ENCODE assay signal across 1 cellular context in the genomic region with DNA sequence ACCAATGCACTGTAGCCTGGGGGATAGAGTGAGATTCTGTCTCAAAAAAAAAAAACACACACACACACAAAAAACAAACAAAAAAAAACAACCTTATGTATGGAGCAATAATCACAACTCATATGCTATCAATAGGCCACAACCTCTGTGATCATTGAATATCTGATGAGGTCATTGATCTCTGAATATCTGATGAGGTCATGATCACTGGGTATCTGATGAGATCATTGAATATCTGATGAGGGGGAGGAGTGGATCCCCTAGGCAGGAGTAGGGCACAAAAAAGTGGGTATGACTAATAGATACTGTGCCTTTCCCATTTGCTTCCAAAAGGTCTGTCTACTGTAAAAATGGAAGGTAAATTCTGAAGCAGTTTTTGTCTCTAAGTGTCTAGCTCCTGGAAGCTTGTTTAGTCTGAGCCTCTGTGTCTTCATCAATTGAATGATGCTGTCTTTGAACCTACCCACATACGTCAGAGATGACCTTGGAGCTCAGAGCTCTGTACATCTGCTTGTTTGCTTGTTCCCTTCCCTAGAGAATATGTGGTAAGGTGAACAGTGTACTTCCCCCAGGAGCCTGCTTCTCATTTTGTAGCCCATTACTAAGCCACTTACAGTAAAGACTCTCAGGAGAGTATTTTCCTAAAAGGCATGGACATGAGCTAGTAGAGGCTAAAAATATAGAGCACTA.
TF ChIP-seq lines count a peak whose summit lies in the region.

No MANE protein-coding gene starts in this region.

TF ChIP-seq in HepG2, 621 proteins besides CTCF, POLR2A, EP300 and RAD21 (continued from another document and continues in another):
- TF ChIP-seq, protein P1, sequence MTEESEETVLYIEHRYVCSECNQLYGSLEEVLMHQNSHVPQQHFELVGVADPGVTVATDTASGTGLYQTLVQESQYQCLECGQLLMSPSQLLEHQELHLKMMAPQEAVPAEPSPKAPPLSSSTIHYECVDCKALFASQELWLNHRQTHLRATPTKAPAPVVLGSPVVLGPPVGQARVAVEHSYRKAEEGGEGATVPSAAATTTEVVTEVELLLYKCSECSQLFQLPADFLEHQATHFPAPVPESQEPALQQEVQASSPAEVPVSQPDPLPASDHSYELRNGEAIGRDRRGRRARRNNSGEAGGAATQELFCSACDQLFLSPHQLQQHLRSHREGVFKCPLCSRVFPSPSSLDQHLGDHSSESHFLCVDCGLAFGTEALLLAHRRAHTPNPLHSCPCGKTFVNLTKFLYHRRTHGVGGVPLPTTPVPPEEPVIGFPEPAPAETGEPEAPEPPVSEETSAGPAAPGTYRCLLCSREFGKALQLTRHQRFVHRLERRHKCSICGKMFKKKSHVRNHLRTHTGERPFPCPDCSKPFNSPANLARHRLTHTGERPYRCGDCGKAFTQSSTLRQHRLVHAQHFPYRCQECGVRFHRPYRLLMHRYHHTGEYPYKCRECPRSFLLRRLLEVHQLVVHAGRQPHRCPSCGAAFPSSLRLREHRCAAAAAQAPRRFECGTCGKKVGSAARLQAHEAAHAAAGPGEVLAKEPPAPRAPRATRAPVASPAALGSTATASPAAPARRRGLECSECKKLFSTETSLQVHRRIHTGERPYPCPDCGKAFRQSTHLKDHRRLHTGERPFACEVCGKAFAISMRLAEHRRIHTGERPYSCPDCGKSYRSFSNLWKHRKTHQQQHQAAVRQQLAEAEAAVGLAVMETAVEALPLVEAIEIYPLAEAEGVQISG (CRISPR knock-in tag; IDR thresholded peaks at IDR 0.05) = no peak
- TF ChIP-seq EZH2 (conservative IDR thresholded peaks at IDR 0.05; ENCODE audit: low read depth, low read length) = no peak
- TF ChIP-seq, protein P2, sequence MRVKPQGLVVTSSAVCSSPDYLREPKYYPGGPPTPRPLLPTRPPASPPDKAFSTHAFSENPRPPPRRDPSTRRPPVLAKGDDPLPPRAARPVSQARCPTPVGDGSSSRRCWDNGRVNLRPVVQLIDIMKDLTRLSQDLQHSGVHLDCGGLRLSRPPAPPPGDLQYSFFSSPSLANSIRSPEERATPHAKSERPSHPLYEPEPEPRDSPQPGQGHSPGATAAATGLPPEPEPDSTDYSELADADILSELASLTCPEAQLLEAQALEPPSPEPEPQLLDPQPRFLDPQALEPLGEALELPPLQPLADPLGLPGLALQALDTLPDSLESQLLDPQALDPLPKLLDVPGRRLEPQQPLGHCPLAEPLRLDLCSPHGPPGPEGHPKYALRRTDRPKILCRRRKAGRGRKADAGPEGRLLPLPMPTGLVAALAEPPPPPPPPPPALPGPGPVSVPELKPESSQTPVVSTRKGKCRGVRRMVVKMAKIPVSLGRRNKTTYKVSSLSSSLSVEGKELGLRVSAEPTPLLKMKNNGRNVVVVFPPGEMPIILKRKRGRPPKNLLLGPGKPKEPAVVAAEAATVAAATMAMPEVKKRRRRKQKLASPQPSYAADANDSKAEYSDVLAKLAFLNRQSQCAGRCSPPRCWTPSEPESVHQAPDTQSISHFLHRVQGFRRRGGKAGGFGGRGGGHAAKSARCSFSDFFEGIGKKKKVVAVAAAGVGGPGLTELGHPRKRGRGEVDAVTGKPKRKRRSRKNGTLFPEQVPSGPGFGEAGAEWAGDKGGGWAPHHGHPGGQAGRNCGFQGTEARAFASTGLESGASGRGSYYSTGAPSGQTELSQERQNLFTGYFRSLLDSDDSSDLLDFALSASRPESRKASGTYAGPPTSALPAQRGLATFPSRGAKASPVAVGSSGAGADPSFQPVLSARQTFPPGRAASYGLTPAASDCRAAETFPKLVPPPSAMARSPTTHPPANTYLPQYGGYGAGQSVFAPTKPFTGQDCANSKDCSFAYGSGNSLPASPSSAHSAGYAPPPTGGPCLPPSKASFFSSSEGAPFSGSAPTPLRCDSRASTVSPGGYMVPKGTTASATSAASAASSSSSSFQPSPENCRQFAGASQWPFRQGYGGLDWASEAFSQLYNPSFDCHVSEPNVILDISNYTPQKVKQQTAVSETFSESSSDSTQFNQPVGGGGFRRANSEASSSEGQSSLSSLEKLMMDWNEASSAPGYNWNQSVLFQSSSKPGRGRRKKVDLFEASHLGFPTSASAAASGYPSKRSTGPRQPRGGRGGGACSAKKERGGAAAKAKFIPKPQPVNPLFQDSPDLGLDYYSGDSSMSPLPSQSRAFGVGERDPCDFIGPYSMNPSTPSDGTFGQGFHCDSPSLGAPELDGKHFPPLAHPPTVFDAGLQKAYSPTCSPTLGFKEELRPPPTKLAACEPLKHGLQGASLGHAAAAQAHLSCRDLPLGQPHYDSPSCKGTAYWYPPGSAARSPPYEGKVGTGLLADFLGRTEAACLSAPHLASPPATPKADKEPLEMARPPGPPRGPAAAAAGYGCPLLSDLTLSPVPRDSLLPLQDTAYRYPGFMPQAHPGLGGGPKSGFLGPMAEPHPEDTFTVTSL (CRISPR knock-in tag; IDR thresholded peaks at IDR 0.05; ENCODE audit: borderline replicate concordance) = no peak; the same call in 1 of the 2 replicates
- peak; percentile 66; the same call in 1 of the 2 replicates for TF ChIP-seq SOX5 (CRISPR knock-in tag; IDR thresholded peaks at IDR 0.05; ENCODE audit: borderline replicate concordance)
- TF ChIP-seq PHF21A (CRISPR knock-in tag; IDR thresholded peaks at IDR 0.05) = peak; percentile 63; the same call in 1 of the 2 replicates
- no peak for TF ChIP-seq RNF2 (conservative IDR thresholded peaks at IDR 0.05; ENCODE audit: low read depth)
- no peak for TF ChIP-seq SNRNP70 (IDR thresholded peaks at IDR 0.05; ENCODE audit: low read depth, low read length)
- TF ChIP-seq ZNF605 (CRISPR knock-in tag; IDR thresholded peaks at IDR 0.05) = no peak
- no peak; the same call in 1 of the 2 replicates for TF ChIP-seq ZKSCAN8 (CRISPR knock-in tag; IDR thresholded peaks at IDR 0.05; ENCODE audit: borderline replicate concordance)
- no peak for TF ChIP-seq CERS6 (CRISPR knock-in tag; IDR thresholded peaks at IDR 0.05)
- TF ChIP-seq ZSCAN22 (CRISPR knock-in tag; IDR thresholded peaks at IDR 0.05) = no peak
- TF ChIP-seq NONO (IDR thresholded peaks at IDR 0.05) = no peak
- no peak for TF ChIP-seq NONO (CRISPR knock-in tag; conservative IDR thresholded peaks at IDR 0.05)
- TF ChIP-seq ZHX2 (IDR thresholded peaks at IDR 0.05; ENCODE audit: low read depth) = no peak
- no peak for TF ChIP-seq ZHX2 (CRISPR knock-in tag; IDR thresholded peaks at IDR 0.05; ENCODE audit: borderline replicate concordance)
- peak in 1 of 2 experiments; percentile 31; a peak in 1 of 4 replicates for TF ChIP-seq KLF16 (CRISPR knock-in tag; IDR thresholded peaks at IDR 0.05)
- no peak for TF ChIP-seq ZFP91 (CRISPR knock-in tag; IDR thresholded peaks at IDR 0.05; ENCODE audit: borderline replicate concordance)
- TF ChIP-seq GLI4 (CRISPR knock-in tag; IDR thresholded peaks at IDR 0.05; ENCODE audit: borderline replicate concordance) = no peak
- peak; percentile 77 for TF ChIP-seq PAXIP1 (CRISPR knock-in tag; conservative IDR thresholded peaks at IDR 0.05)
- peak; percentile 80 for TF ChIP-seq ZNF317 (CRISPR knock-in tag; IDR thresholded peaks at IDR 0.05)
- TF ChIP-seq PHB2 (IDR thresholded peaks at IDR 0.05; ENCODE audit: partially characterized antibody) = no peak
- TF ChIP-seq MTF2 (CRISPR knock-in tag; IDR thresholded peaks at IDR 0.05; ENCODE audit: borderline replicate concordance) = no peak
- no peak for TF ChIP-seq IKZF4 (CRISPR knock-in tag; IDR thresholded peaks at IDR 0.05; ENCODE audit: borderline replicate concordance, low read depth, not compliant biosample characterization)
- no peak for TF ChIP-seq ZNF556 (CRISPR knock-in tag; IDR thresholded peaks at IDR 0.05; ENCODE audit: borderline replicate concordance)
- no peak for TF ChIP-seq ZNF597 (CRISPR knock-in tag; IDR thresholded peaks at IDR 0.05)
- peak; percentile 41; the same call in 1 of the 2 replicates for TF ChIP-seq PPARG (CRISPR knock-in tag; conservative IDR thresholded peaks at IDR 0.05)
- no peak for TF ChIP-seq ZC3H4 (CRISPR knock-in tag; IDR thresholded peaks at IDR 0.05; ENCODE audit: borderline replicate concordance)
